8 cellular contexts compared by ENCODE assay signal in genomic region chr16:22217890-22218730, GRCh38. TPM values are rescaled to one million over a fixed set of nuclear protein-coding genes. Genes with fewer than 3 reads are reported as not detected.
DNase-seq lines count a peak whose midpoint lies in the region; ATAC-seq, FAIRE-seq and TF ChIP-seq lines count a peak whose summit lies in the region.

No MANE protein-coding gene starts in this region.

- H3K27me3 ChIP-seq in AG04450 (ENCODE audit: control insufficient read depth, insufficient read depth, low read length) (no peaks in the 10 kb centered on the region), K562 (ENCODE audit: control insufficient read depth in 2 of 2, insufficient read depth in 2 of 2, low read length in 2 of 2) (no peaks in the 10 kb centered on the region), tibial artery (no peaks in the 10 kb centered on the region), small intestine (ENCODE audit: control insufficient read depth in 2 of 2, insufficient read depth in 2 of 2, low read length in 2 of 2) (no peaks in the 10 kb centered on the region)

- FAIRE-seq in K562 (lab: Jason Lieb, UNC) (peak; percentile 82), small intestine (lab: Jason Lieb, UNC) (no peak)

- no TSS peak for BruUV-seq in K562 (replicated peaks; lab: Mats Ljungman, UMichigan)

- intact Hi-C loops in K562 (cut with micrococcal nuclease) (no loop called here), tibial artery (cut with DNase I; ENCODE audit: low total_unique reads) (no loop called here)

- H3K4me1 ChIP-seq in K562 (replicated peaks in 1 of 2; ENCODE audit: control insufficient read depth in 2 of 2, insufficient read depth in 2 of 2, low read length in 2 of 2) (peaks cover 30 to 32% of the 10 kb centered on the region in 2 experiments), tibial artery (peaks cover 0 to 84% (median 51%) of the 10 kb centered on the region in 4 donors), small intestine (ENCODE audit: control insufficient read depth in 2 of 2, insufficient read depth in 1 of 2, low read depth in 1 of 2, low read length in 1 of 2) (peaks cover 0 to 2% of the 10 kb centered on the region in 2 donors)

- DNase-seq in AG04450 (ENCODE audit: low read depth, low spot score) (no peak), K562 (ENCODE audit: extremely low read depth in 1 of 4, low spot score in 3 of 4) (peak; percentile 69 to 76 (median 72)), tibial artery (peak; percentile 66 to 86), retina (no peak), small intestine (no peak)
- DNase-seq in effector CD4-positive, alpha-beta T cell = no peak

- TF ChIP-seq CTCF in AG04450 (IDR thresholded peaks at IDR 0.05; ENCODE audit: low read depth, low read length) = no peak
- no peak for TF ChIP-seq CTCF in K562 (IDR thresholded peaks at IDR 0.05 in 2 of 3, conservative IDR thresholded peaks at IDR 0.05 in 1 of 3; ENCODE audit: insufficient read depth in 2 of 3, low read depth in 1 of 3, low read length in 3 of 3)
- TF ChIP-seq CTCF in tibial artery (IDR thresholded peaks at IDR 0.05) = no peak

- H2AFZ ChIP-seq in K562 (ENCODE audit: low read depth, low read length) = no peak overlapping the region

- H3K9me3 ChIP-seq in AG04450 (ENCODE audit: control insufficient read depth, insufficient read depth, low read length) = no peaks in the 10 kb centered on the region; the same call in 1 of the 2 replicates
- H3K9me3 ChIP-seq in K562 (replicated peaks; ENCODE audit: control insufficient read depth, insufficient read depth, low read depth, low read length) = no peaks in the 10 kb centered on the region
- H3K9me3 ChIP-seq in tibial artery = no peaks in the 10 kb centered on the region
- H3K9me3 ChIP-seq in small intestine (ENCODE audit: control insufficient read depth, low read depth) = no peaks in the 10 kb centered on the region

- 83% methylated on average over 18 of the region's 18 CpGs for WGBS in K562 (ENCODE audit: insufficient coverage, low coverage, missing lambda C conversion rate)
- 84 to 93% (median 91%) methylated on average over 18 of the region's 18 CpGs for WGBS in small intestine, 3 donors

- peak; percentile 85 for ATAC-seq in GM18907 (IDR thresholded peaks at IDR 0.05; ENCODE audit: unreplicated experiment)
- ATAC-seq in HG03060 (IDR thresholded peaks at IDR 0.05; ENCODE audit: low read depth, unreplicated experiment) = peak; percentile 68
- peak; percentile 83 for ATAC-seq in K562

- peaks cover 7% of the 10 kb centered on the region for H4K20me1 ChIP-seq in K562 (replicated peaks; ENCODE audit: control insufficient read depth, insufficient read depth, low read length)

- CTCF ChIA-PET in AG04450 (lab: Charles Lee) = no interaction called here
- CTCF ChIA-PET in K562 (lab: Yijun Ruan, JAX; ENCODE audit: low intra/inter-chr PET ratio) = no interaction called here

- H3K4me2 ChIP-seq in K562 (ENCODE audit: insufficient read depth, low read length) = peak overlapping the region; percentile 8; the same call in 1 of the 2 replicates

- H3K27ac ChIP-seq in AG04450 (ENCODE audit: low read depth, low read length) (peak overlapping the region; percentile 11), K562 (ENCODE audit: extremely low read depth, low read depth, low read length) (peak overlapping the region; percentile 28; the same call in 1 of the 3 replicates), tibial artery (peak overlapping the region; percentile 73 to 80), small intestine (ENCODE audit: low read depth in 1 of 2, low read length in 1 of 2) (no peak overlapping the region)

- no peak for TF ChIP-seq POLR2A in K562 (conservative IDR thresholded peaks at IDR 0.05)

- H3K79me2 ChIP-seq in K562 (ENCODE audit: control insufficient read depth, insufficient read depth, low read length) = peaks cover 74% of the 10 kb centered on the region

- peak overlapping the region in 1 of 2 experiments; percentile 29; a peak in 2 of 4 replicates for H3K9ac ChIP-seq in K562 (ENCODE audit: insufficient read depth in 1 of 2, low read depth in 2 of 2, low read length in 2 of 2)

- POLR2A ChIA-PET in AG04450 (lab: Yijun Ruan, JAX) = no interaction called here
- POLR2A ChIA-PET in K562 (lab: Yijun Ruan, JAX) = no interaction called here

- no peaks in the 10 kb centered on the region for H3K9me1 ChIP-seq in K562 (ENCODE audit: control insufficient read depth, insufficient read depth, low read length)

- TF ChIP-seq EP300 in K562 (IDR thresholded peaks at IDR 0.05; ENCODE audit: low read length) = no peak

- H3K4me3 ChIP-seq in AG04450 (ENCODE audit: low read depth, low read length) = no peak overlapping the region
- H3K4me3 ChIP-seq in K562 = no peak overlapping the region
- H3K4me3 ChIP-seq in tibial artery = no peak overlapping the region
- H3K4me3 ChIP-seq in small intestine (ENCODE audit: low read depth in 1 of 2, low read length in 2 of 2) = no peak overlapping the region

- TF ChIP-seq RAD21 in K562 (CRISPR knock-in tag; conservative IDR thresholded peaks at IDR 0.05 in 1 of 2, IDR thresholded peaks at IDR 0.05 in 1 of 2) = no peak

- H3K36me3 ChIP-seq in K562 (ENCODE audit: control insufficient read depth, insufficient read depth, low read length) (peaks cover 43% of the 10 kb centered on the region; the same call in 2 of the 3 replicates), tibial artery (peaks cover 0 to 9% (median 4%) of the 10 kb centered on the region in 3 donors), small intestine (ENCODE audit: control insufficient read depth in 2 of 2, insufficient read depth in 2 of 2, low read length in 2 of 2) (no peaks in the 10 kb centered on the region)

- in situ Hi-C loops in K562 (cut with MboI) = no loop called here

TF ChIP-seq in K562, 482 proteins besides CTCF, POLR2A, EP300 and RAD21 (continues in another document):
- peak; percentile 51 for TF ChIP-seq PKNOX1 (IDR thresholded peaks at IDR 0.05)
- peak; percentile 54; the same call in 1 of the 2 replicates for TF ChIP-seq ATF7 (IDR thresholded peaks at IDR 0.05)
- TF ChIP-seq TAF15 (IDR thresholded peaks at IDR 0.05; ENCODE audit: low read depth, low read length) = no peak
- peak; percentile 62 for TF ChIP-seq CBFA2T2 (conservative IDR thresholded peaks at IDR 0.05)
- TF ChIP-seq CEBPB (tag; IDR thresholded peaks at IDR 0.05) = peak; percentile 22; the same call in 1 of the 2 replicates
- TF ChIP-seq SMC3 (conservative IDR thresholded peaks at IDR 0.05; ENCODE audit: insufficient read depth, low read depth, low read length) = no peak

RNA-seq across cellular contexts. Expression of gene EEF2K, which starts 12.0 kb away (rescaled TPM):
- 9.6 and 13.5 TPM in 2 replicates for polyA plus RNA-seq in AG04450 (2011; rRNA removed)
- polyA minus RNA-seq in AG04450 (2011; rRNA and poly(A)+ RNA removed) = 32.8 and 37.2 TPM in 2 replicates
- total RNA-seq in K562 (2011; cell fraction: chromatin; rRNA removed; ENCODE audit: low replicate concordance) = 80.4 and 136 TPM in 2 replicates
- 75.0 and 81.5 TPM in 2 replicates for total RNA-seq in K562 (2011; cell fraction: nucleolus; rRNA removed)
- total RNA-seq in K562 (2011; cell fraction: nucleoplasm; rRNA removed) = 92.4 and 163 TPM in 2 replicates
- 13.1 and 14.8 TPM in 2 replicates for total RNA-seq in K562 (2014; rRNA removed)
- 14.6 and 18.3 TPM in 2 replicates for total RNA-seq in K562 (2014; rRNA removed; fragmentation: Illumina TruSeq; extraction: Trizol)
- 12.1 and 12.9 TPM in 2 replicates for total RNA-seq in K562 (2015; rRNA removed; fragmentation: Illumina TruSeq; extraction: Trizol)
- 33.7 and 35.2 TPM in 2 replicates for total RNA-seq in K562 (2021)
- polyA plus RNA-seq in K562 (2011; rRNA removed) = 12.2 and 13.7 TPM in 2 replicates
- 20.2 and 20.3 TPM in 2 replicates for polyA plus RNA-seq in K562 (2011; cell fraction: cytosol; rRNA removed)
- polyA plus RNA-seq in K562 (2011; cell fraction: nucleus; rRNA removed) = 32.2 and 38.1 TPM in 2 replicates
- polyA plus RNA-seq in K562 (2012) = 10.6 and 18.8 TPM in 2 replicates
- 23.0 and 26.3 TPM in 2 replicates for polyA plus RNA-seq in K562 (2014; fragmentation: Illumina TruSeq; extraction: Trizol)
- 1 to 10 TPM; 3.0 to 3.4 TPM for polyA plus RNA-seq in K562 (2014; fragmentation: Nextera tagmentation; extraction: Ambion mirVana)
- polyA plus RNA-seq in K562 (2014; rRNA removed) = 11.3 and 15.3 TPM in 2 replicates
- 29.6 and 31.7 TPM in 2 replicates for polyA minus RNA-seq in K562 (2011; rRNA and poly(A)+ RNA removed)
- polyA minus RNA-seq in K562 (2011; cell fraction: cytosol; rRNA and poly(A)+ RNA removed) = 28.4 and 40.3 TPM in 2 replicates
- 12.3 and 15.8 TPM in 2 replicates for polyA minus RNA-seq in K562 (2011; cell fraction: nucleus; rRNA and poly(A)+ RNA removed)
- 1 to 10 TPM; 2.4 to 7.1 (median 4.5) TPM for polyA plus RNA-seq in small intestine

RNA-seq across cellular contexts. Expression of gene SDR42E2, which starts 55.8 kb away (rescaled TPM):
- not detected in 2 replicates for polyA plus RNA-seq in AG04450 (2011; rRNA removed)
- 0.09 TPM in 1 of 2 replicates, not detected in the other for polyA minus RNA-seq in AG04450 (2011; rRNA and poly(A)+ RNA removed)
- total RNA-seq in K562 (2011; cell fraction: chromatin; rRNA removed; ENCODE audit: low replicate concordance) = 0.28 TPM in 1 of 2 replicates, not detected in the other
- total RNA-seq in K562 (2011; cell fraction: nucleolus; rRNA removed) = 0.13 TPM in 1 of 2 replicates, not detected in the other
- total RNA-seq in K562 (2011; cell fraction: nucleoplasm; rRNA removed) = 0.22 and 0.53 TPM in 2 replicates
- total RNA-seq in K562 (2014; rRNA removed) = not detected in 2 replicates
- total RNA-seq in K562 (2014; rRNA removed; fragmentation: Illumina TruSeq; extraction: Trizol) = not detected in 2 replicates
- 0.07 TPM in 1 of 2 replicates, not detected in the other for total RNA-seq in K562 (2015; rRNA removed; fragmentation: Illumina TruSeq; extraction: Trizol)
- not detected in 2 replicates for total RNA-seq in K562 (2021)
- 0.03 and 0.08 TPM in 2 replicates for polyA plus RNA-seq in K562 (2011; rRNA removed)
- 0.03 TPM in 1 of 2 replicates, not detected in the other for polyA plus RNA-seq in K562 (2011; cell fraction: cytosol; rRNA removed)
- 0.06 and 0.09 TPM in 2 replicates for polyA plus RNA-seq in K562 (2011; cell fraction: nucleus; rRNA removed)
- 0.04 and 0.07 TPM in 2 replicates for polyA plus RNA-seq in K562 (2012)
- 0.04 TPM in 1 of 2 replicates, not detected in the other for polyA plus RNA-seq in K562 (2014; fragmentation: Illumina TruSeq; extraction: Trizol)
- polyA plus RNA-seq in K562 (2014; fragmentation: Nextera tagmentation; extraction: Ambion mirVana) = under 1 TPM; 0.04 to 0.06 TPM
- polyA plus RNA-seq in K562 (2014; rRNA removed) = not detected in 2 replicates
- not detected in 2 replicates for polyA minus RNA-seq in K562 (2011; rRNA and poly(A)+ RNA removed)
- polyA minus RNA-seq in K562 (2011; cell fraction: cytosol; rRNA and poly(A)+ RNA removed) = not detected in 2 replicates
- polyA minus RNA-seq in K562 (2011; cell fraction: nucleus; rRNA and poly(A)+ RNA removed) = 0.22 and 0.27 TPM in 2 replicates
- under 1 TPM in 1 of 3 donors, not detected in 2; 0.01 TPM for polyA plus RNA-seq in small intestine

Comparison
In these comparisons a context has a peak if more than half of its experiments do, and no peak if none do; other contexts are left out.
1. DNase-seq: peak in K562 (4 of 4) and tibial artery (2 of 2); none in AG04450 (single experiment), retina (single experiment), effector CD4-positive, alpha-beta T cell (single experiment) and small intestine (single experiment).
2. H3K27ac ChIP-seq: peak in AG04450 (single experiment), K562 (single experiment) and tibial artery (2 of 2); none in small intestine (0 of 2).
3. Peak in every context shown above with its lines, with median percentiles within 50 percentile points of each other: ATAC-seq.